ENCODE assay signal across 1 cellular context in genomic region chr5:154478752-154479159, GRCh38.
TF ChIP-seq lines count a peak whose summit lies in the region.

No MANE protein-coding gene starts in this region.

TF ChIP-seq in H1, 55 proteins besides CTCF, POLR2A, EP300 and RAD21:
- TF ChIP-seq HDAC2 (IDR thresholded peaks at IDR 0.05; ENCODE audit: borderline replicate concordance in 1 of 2, low read depth in 2 of 2, low read length in 2 of 2) (no peak), MAX (IDR thresholded peaks at IDR 0.05) (peak; percentile 86), CEBPB (IDR thresholded peaks at IDR 0.05; ENCODE audit: low read depth, low read length) (no peak), E2F6 (IDR thresholded peaks at IDR 0.05) (peak; percentile 95), HDAC6 (IDR thresholded peaks at IDR 0.05; ENCODE audit: low read depth, low read length) (no peak), POLR2AphosphoS5 (IDR thresholded peaks at IDR 0.05; ENCODE audit: low read depth, low read length) (no peak), KDM5A (IDR thresholded peaks at IDR 0.05; ENCODE audit: low read length) (no peak), BACH1 (IDR thresholded peaks at IDR 0.05; ENCODE audit: low read length) (no peak), JUN (IDR thresholded peaks at IDR 0.05; ENCODE audit: low read depth, low read length) (no peak), ATF2 (IDR thresholded peaks at IDR 0.05; ENCODE audit: low read length) (no peak), EZH2 (IDR thresholded peaks at IDR 0.05; ENCODE audit: low read depth, low read length, severe bottlenecking) (no peak), TAF1 (IDR thresholded peaks at IDR 0.05; ENCODE audit: low read depth, low read length) (no peak), SP2 (IDR thresholded peaks at IDR 0.05; ENCODE audit: low read length) (no peak), RFX5 (IDR thresholded peaks at IDR 0.05; ENCODE audit: borderline replicate concordance, low read depth, low read length) (no peak), SAP30 (IDR thresholded peaks at IDR 0.05; ENCODE audit: insufficient read depth, insufficient replicate concordance, low read length) (no peak), CREB1 (IDR thresholded peaks at IDR 0.05) (no peak), RBBP5 (IDR thresholded peaks at IDR 0.05; ENCODE audit: borderline replicate concordance, low read depth, low read length) (no peak), USF2 (IDR thresholded peaks at IDR 0.05; ENCODE audit: low read length) (no peak), KDM4A (IDR thresholded peaks at IDR 0.05; ENCODE audit: low read depth, low read length, severe bottlenecking) (peak; percentile 22), TCF12 (IDR thresholded peaks at IDR 0.05; ENCODE audit: low read depth, low read length) (no peak), SIX5 (IDR thresholded peaks at IDR 0.05; ENCODE audit: low read depth, low read length) (no peak), RXRA (IDR thresholded peaks at IDR 0.05; ENCODE audit: insufficient read depth, low read depth, low read length) (no peak), PHF8 (conservative IDR thresholded peaks at IDR 0.05; ENCODE audit: low read depth, low read length) (no peak), TAF7 (optimal IDR thresholded peaks at IDR 0.05; ENCODE audit: borderline replicate concordance, low read depth, low read length) (no peak), SUZ12 (IDR thresholded peaks at IDR 0.05; ENCODE audit: low read length) (no peak), SP4 (IDR thresholded peaks at IDR 0.05; ENCODE audit: low read length) (no peak), SRF (IDR thresholded peaks at IDR 0.05; ENCODE audit: low read depth, low read length) (no peak), CBX8 (IDR thresholded peaks at IDR 0.05; ENCODE audit: borderline replicate concordance, low read depth, low read length) (no peak), RNF2 (IDR thresholded peaks at IDR 0.05; ENCODE audit: borderline replicate concordance, low read depth, low read length, missing control alignments, poor library complexity, severe bottlenecking) (peak; percentile 10)
